8 cellular contexts compared by ENCODE assay signal in the genomic region with DNA sequence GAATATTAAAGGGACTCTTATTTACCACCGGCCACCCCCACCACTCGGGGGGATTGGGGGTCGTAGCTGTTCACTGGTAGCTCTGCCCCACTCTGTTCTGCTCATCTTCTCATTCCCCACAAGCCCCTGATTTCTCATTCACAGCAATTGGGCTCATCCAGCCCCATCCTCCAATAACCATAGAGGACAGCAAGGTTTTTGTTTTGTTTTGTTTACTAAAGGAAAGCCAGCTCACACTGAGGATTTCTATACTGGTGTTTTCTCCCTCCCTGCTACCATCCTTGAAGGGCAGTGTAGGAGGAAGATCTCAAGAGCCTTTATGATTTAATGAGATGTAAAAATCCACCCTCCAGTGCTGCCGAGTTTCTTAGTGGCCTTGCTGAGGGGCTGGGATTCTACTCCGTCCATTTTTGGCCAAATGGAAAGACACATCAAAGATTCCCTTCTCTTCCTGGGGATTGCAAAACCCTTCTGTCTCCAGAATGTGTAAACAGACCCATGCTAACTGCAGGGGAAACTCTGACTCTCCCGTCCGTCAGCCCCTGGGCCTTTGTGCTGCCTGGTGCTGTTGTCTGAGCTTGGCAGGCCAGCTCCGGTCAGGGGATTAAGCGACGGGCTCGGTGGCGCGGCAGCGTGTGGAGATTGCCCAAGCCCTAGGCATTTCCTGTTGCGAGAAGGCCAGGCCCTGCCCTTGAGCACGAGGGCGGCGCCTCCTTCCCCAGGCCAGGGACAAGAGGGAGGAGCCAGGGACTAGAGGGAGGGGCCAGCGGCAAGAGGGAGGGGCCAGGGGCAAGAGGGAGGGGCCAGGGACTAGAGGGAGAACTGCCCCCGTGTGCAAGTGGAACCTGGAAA.
A peak's percentile ranks its signal among the peaks of the same experiment; 100 is the strongest.
DNase-seq lines count a peak whose midpoint lies in the region; ATAC-seq and TF ChIP-seq lines count a peak whose summit lies in the region.

No MANE protein-coding gene starts in this region.

- DNase-seq in COLO829 (ENCODE audit: low spot score) = peak; percentile 81
- peak in 49 of 58 donors; percentile 8 to 86 (median 41) for DNase-seq in anterior cingulate cortex (lab: John Stamatoyannopoulos, UW)
- peak; percentile 96 to 97 (median 97) for DNase-seq in right cardiac atrium
- peak; percentile 16 for DNase-seq in progenitor cell of endocrine pancreas (ENCODE audit: low spot score, unreplicated experiment)
- DNase-seq in activated CD8-positive, alpha-beta memory T cell treated with anti-CD3 and anti-CD28 coated beads, Interleukin-2, amount 50 U/mL, for 48 hours = no peak
- no peak for DNase-seq in NCI-H774 (lab: John Stamatoyannopoulos, UW)
- DNase-seq in DMS79 (lab: John Stamatoyannopoulos, UW) = no peak

- H3K27me3 Mint-ChIP-seq in progenitor cell of endocrine pancreas = no peaks in the 10 kb centered on the region

- peak overlapping the region; percentile 54 for H3K27ac ChIP-seq in right cardiac atrium (ENCODE audit: low read length)

- no peak; the same call in 1 of the 2 replicates for TF ChIP-seq EP300 in Ishikawa (IDR thresholded peaks at IDR 0.05; ENCODE audit: borderline replicate concordance)

- peak overlapping the region; percentile 16 for H3K4me3 Mint-ChIP-seq in progenitor cell of endocrine pancreas (ENCODE audit: low read depth)

- H3K36me3 Mint-ChIP-seq in progenitor cell of endocrine pancreas (ENCODE audit: insufficient read depth) = peaks cover 7% of the 10 kb centered on the region

- ATAC-seq in right cardiac atrium = peak; percentile 96 to 98

- H3K4me1 Mint-ChIP-seq in progenitor cell of endocrine pancreas (ENCODE audit: low read depth) = peaks cover 1% of the 10 kb centered on the region

- H3K27ac Mint-ChIP-seq in progenitor cell of endocrine pancreas = peak overlapping the region; percentile 43

- 33% methylated on average over 20 of the region's 20 CpGs for WGBS in right cardiac atrium

- H3K9me3 Mint-ChIP-seq in progenitor cell of endocrine pancreas (ENCODE audit: low read depth) = no peaks in the 10 kb centered on the region

- H3K27me3 ChIP-seq in right cardiac atrium (ENCODE audit: control insufficient read depth, insufficient read depth) = no peaks in the 10 kb centered on the region

- H3K9me3 ChIP-seq in right cardiac atrium (ENCODE audit: control insufficient read depth, low read length) = no peaks in the 10 kb centered on the region

- H3K4me1 ChIP-seq in right cardiac atrium (ENCODE audit: control insufficient read depth, insufficient read depth, low read length) = peaks cover 3% of the 10 kb centered on the region

- intact Hi-C loops in right cardiac atrium (cut with DNase I) = loop anchor here in 1 of 4 donors (10.0 kb wide), 1 partner anchor 113 kb away; no protein-coding TSS in a partner anchor

- H3K4me3 ChIP-seq in right cardiac atrium (ENCODE audit: low read length) = no peak overlapping the region

- TF ChIP-seq RAD21 in Ishikawa (IDR thresholded peaks at IDR 0.05; ENCODE audit: low read depth) = no peak

- TF ChIP-seq CTCF in progenitor cell of endocrine pancreas (IDR thresholded peaks at IDR 0.05; ENCODE audit: unreplicated experiment) = no peak

TF ChIP-seq in Ishikawa, 13 proteins besides CTCF, POLR2A, EP300 and RAD21:
- TF ChIP-seq, protein P1, sequence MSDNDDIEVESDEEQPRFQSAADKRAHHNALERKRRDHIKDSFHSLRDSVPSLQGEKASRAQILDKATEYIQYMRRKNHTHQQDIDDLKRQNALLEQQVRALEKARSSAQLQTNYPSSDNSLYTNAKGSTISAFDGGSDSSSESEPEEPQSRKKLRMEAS (IDR thresholded peaks at IDR 0.05) = peak; percentile 89
- no peak for TF ChIP-seq NFIC (IDR thresholded peaks at IDR 0.05)
- TF ChIP-seq TCF12 (IDR thresholded peaks at IDR 0.05; ENCODE audit: low read depth) = peak; percentile 40; the same call in 1 of the 2 replicates
- no peak for TF ChIP-seq FOXM1 (IDR thresholded peaks at IDR 0.05; ENCODE audit: borderline replicate concordance, low read depth)
- no peak for TF ChIP-seq YY1 (IDR thresholded peaks at IDR 0.05; ENCODE audit: low read depth)
- no peak for TF ChIP-seq EGR1 (IDR thresholded peaks at IDR 0.05)
- TF ChIP-seq, protein P2, sequence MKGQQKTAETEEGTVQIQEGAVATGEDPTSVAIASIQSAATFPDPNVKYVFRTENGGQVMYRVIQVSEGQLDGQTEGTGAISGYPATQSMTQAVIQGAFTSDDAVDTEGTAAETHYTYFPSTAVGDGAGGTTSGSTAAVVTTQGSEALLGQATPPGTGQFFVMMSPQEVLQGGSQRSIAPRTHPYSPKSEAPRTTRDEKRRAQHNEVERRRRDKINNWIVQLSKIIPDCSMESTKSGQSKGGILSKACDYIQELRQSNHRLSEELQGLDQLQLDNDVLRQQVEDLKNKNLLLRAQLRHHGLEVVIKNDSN (IDR thresholded peaks at IDR 0.05) = no peak
- peak; percentile 96 for TF ChIP-seq CEBPB (IDR thresholded peaks at IDR 0.05)
- peak; percentile 24; the same call in 1 of the 2 replicates for TF ChIP-seq TEAD4 (IDR thresholded peaks at IDR 0.05)
- TF ChIP-seq TAF1 (IDR thresholded peaks at IDR 0.05; ENCODE audit: low read depth) = peak; percentile 56
- no peak for TF ChIP-seq ZBTB7A (IDR thresholded peaks at IDR 0.05; ENCODE audit: low read depth)
- no peak for TF ChIP-seq CREB1 (IDR thresholded peaks at IDR 0.05; ENCODE audit: low read depth)
- TF ChIP-seq, protein P3, sequence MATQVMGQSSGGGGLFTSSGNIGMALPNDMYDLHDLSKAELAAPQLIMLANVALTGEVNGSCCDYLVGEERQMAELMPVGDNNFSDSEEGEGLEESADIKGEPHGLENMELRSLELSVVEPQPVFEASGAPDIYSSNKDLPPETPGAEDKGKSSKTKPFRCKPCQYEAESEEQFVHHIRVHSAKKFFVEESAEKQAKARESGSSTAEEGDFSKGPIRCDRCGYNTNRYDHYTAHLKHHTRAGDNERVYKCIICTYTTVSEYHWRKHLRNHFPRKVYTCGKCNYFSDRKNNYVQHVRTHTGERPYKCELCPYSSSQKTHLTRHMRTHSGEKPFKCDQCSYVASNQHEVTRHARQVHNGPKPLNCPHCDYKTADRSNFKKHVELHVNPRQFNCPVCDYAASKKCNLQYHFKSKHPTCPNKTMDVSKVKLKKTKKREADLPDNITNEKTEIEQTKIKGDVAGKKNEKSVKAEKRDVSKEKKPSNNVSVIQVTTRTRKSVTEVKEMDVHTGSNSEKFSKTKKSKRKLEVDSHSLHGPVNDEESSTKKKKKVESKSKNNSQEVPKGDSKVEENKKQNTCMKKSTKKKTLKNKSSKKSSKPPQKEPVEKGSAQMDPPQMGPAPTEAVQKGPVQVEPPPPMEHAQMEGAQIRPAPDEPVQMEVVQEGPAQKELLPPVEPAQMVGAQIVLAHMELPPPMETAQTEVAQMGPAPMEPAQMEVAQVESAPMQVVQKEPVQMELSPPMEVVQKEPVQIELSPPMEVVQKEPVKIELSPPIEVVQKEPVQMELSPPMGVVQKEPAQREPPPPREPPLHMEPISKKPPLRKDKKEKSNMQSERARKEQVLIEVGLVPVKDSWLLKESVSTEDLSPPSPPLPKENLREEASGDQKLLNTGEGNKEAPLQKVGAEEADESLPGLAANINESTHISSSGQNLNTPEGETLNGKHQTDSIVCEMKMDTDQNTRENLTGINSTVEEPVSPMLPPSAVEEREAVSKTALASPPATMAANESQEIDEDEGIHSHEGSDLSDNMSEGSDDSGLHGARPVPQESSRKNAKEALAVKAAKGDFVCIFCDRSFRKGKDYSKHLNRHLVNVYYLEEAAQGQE (IDR thresholded peaks at IDR 0.05; ENCODE audit: low read depth) = no peak

Comparison
In these comparisons a context has a peak if more than half of its experiments do, and no peak if none do; other contexts are left out.
1. DNase-seq: peak in COLO829 (single experiment), anterior cingulate cortex (49 of 58), right cardiac atrium (3 of 3) and progenitor cell of endocrine pancreas (single experiment); none in activated CD8-positive, alpha-beta memory T cell treated with anti-CD3 and anti-CD28 coated beads, Interleukin-2, amount 50 U/mL, for 48 hours (single experiment), NCI-H774 (single experiment) and DMS79 (single experiment).